Comparison of ENCODE assay signal across 8 cellular contexts in genomic region chr14:30558362-30558674, GRCh38. TPM values are rescaled to one million over a fixed set of nuclear protein-coding genes. Genes with fewer than 3 reads are reported as not detected.
DNase-seq lines count a peak whose midpoint lies in the region; ATAC-seq, FAIRE-seq and TF ChIP-seq lines count a peak whose summit lies in the region.

No MANE protein-coding gene starts in this region.

- peaks cover 14% of the 10 kb centered on the region for H3K4me1 ChIP-seq in Panc1 (ENCODE audit: control insufficient read depth, insufficient read depth, low read length)
- no peaks in the 10 kb centered on the region for H3K4me1 ChIP-seq in esophagus (ENCODE audit: control insufficient read depth in 2 of 2, insufficient read depth in 2 of 2, low read length in 1 of 2)
- no peaks in the 10 kb centered on the region for H3K4me1 ChIP-seq in trophoblast cell (ENCODE audit: control insufficient read depth in 1 of 2, insufficient read depth in 2 of 2, low read length in 2 of 2)

- no peak overlapping the region for H3K23ac ChIP-seq in trophoblast cell (ENCODE audit: low read length)

- peak overlapping the region; percentile 31 for H2BK5ac ChIP-seq in trophoblast cell (ENCODE audit: low read depth, low read length, poor library complexity)

- POLR2A ChIA-PET in Panc1 (lab: Charles Lee) = no interaction called here

- H3K79me1 ChIP-seq in trophoblast cell (ENCODE audit: low read length) = peaks cover 8% of the 10 kb centered on the region

- DNase-seq in Calu3 = no peak
- DNase-seq in Panc1 (ENCODE audit: low read depth, low spot score) = no peak
- no peak for DNase-seq in trophoblast cell
- no peak for DNase-seq in hypothalamus (lab: John Stamatoyannopoulos, UW)
- DNase-seq in AG20443 (ENCODE audit: low spot score) = no peak
- DNase-seq in HTR-8/SVneo (ENCODE audit: insufficient read length, low spot score) = no peak

- H3K4me2 ChIP-seq in trophoblast cell (ENCODE audit: low read length) = peak overlapping the region; percentile 76

- H3K27ac Mint-ChIP-seq in Calu3 (ENCODE audit: unreplicated experiment) = peak overlapping the region; percentile 87

- peak overlapping the region; percentile 58 for H4K12ac ChIP-seq in trophoblast cell (ENCODE audit: low read depth, low read length)

- H3K79me2 ChIP-seq in trophoblast cell (ENCODE audit: control insufficient read depth, insufficient read depth, low read length, poor library complexity) = peaks cover 10% of the 10 kb centered on the region

- H3K9me3 ChIP-seq in Panc1 (ENCODE audit: control insufficient read depth, insufficient read depth, low read depth, low read length) (no peaks in the 10 kb centered on the region), esophagus (ENCODE audit: control insufficient read depth in 2 of 2, insufficient read depth in 1 of 2, low read depth in 1 of 2, low read length in 1 of 2) (no peaks in the 10 kb centered on the region), trophoblast cell (ENCODE audit: insufficient read depth, low read depth, low read length) (no peaks in the 10 kb centered on the region)

- H3K4me3 Mint-ChIP-seq in Calu3 (ENCODE audit: low read depth, unreplicated experiment) = peak overlapping the region; percentile 98

- H3K27me3 ChIP-seq in Panc1 (ENCODE audit: control insufficient read depth, insufficient read depth, low read length) = no peaks in the 10 kb centered on the region
- H3K27me3 ChIP-seq in esophagus (ENCODE audit: control insufficient read depth in 1 of 2, insufficient read depth in 2 of 2, low read length in 2 of 2) = no peaks in the 10 kb centered on the region
- H3K27me3 ChIP-seq in trophoblast cell (ENCODE audit: insufficient read depth, low read length) = no peaks in the 10 kb centered on the region

- H4K8ac ChIP-seq in trophoblast cell (ENCODE audit: low read depth, low read length) = peak overlapping the region; percentile 60

- H3K36me3 Mint-ChIP-seq in Calu3 (ENCODE audit: insufficient read depth, unreplicated experiment) = peaks cover 20% of the 10 kb centered on the region

- H3K14ac ChIP-seq in trophoblast cell (ENCODE audit: low read length) = no peak overlapping the region

- no peak overlapping the region for H3K18ac ChIP-seq in trophoblast cell (ENCODE audit: low read length)

- in situ Hi-C loops in Panc1 (cut with HindIII; ENCODE audit: low pct_unique_long_range_greater_than_20kb, low sequenced_read_pairs) = no loop called here

- H2BK12ac ChIP-seq in trophoblast cell (ENCODE audit: low read length) = no peak overlapping the region

- peak overlapping the region; percentile 60 for H4K91ac ChIP-seq in trophoblast cell (ENCODE audit: low read depth, low read length)

- no peaks in the 10 kb centered on the region for H3K27me3 Mint-ChIP-seq in Calu3 (ENCODE audit: unreplicated experiment)

- H3K9me3 Mint-ChIP-seq in Calu3 (ENCODE audit: low read depth, unreplicated experiment) = no peaks in the 10 kb centered on the region

- H3K4me3 ChIP-seq in Panc1 (ENCODE audit: low read depth in 2 of 2, low read length in 2 of 2) (peak overlapping the region; percentile 87 to 91), esophagus (ENCODE audit: low read depth in 1 of 2, low read length in 2 of 2) (peak overlapping the region; percentile 94 to 97), trophoblast cell (ENCODE audit: low read depth, low read length) (no peak overlapping the region)

- no peak overlapping the region for H3K9ac ChIP-seq in trophoblast cell (ENCODE audit: low read length)

- TF ChIP-seq CTCF in Calu3 (IDR thresholded peaks at IDR 0.05; ENCODE audit: unreplicated experiment) (no peak), Panc1 (IDR thresholded peaks at IDR 0.05) (no peak)

- H3K4ac ChIP-seq in trophoblast cell (ENCODE audit: low read depth, low read length) = no peak overlapping the region

- intact Hi-C loops in Calu3 (cut with micrococcal nuclease; ENCODE audit: unreplicated experiment) = loop anchor here (5.0 kb wide), 1 partner anchor 49 kb away; no protein-coding TSS in a partner anchor
- intact Hi-C loops in Panc1 (cut with micrococcal nuclease; ENCODE audit: unreplicated experiment) = no loop called here

- no peak for FAIRE-seq in HTR-8/SVneo (lab: Jason Lieb, UNC)

- H2BK120ac ChIP-seq in trophoblast cell (ENCODE audit: insufficient read depth, low read length, poor library complexity) = no peak overlapping the region

- H3K36me3 ChIP-seq in Panc1 (ENCODE audit: control insufficient read depth, insufficient read depth, low read length) = peaks cover 3% of the 10 kb centered on the region; the same call in 1 of the 2 replicates
- H3K36me3 ChIP-seq in esophagus (ENCODE audit: control insufficient read depth in 2 of 2, insufficient read depth in 2 of 2, low read length in 1 of 2) = no peaks in the 10 kb centered on the region
- H3K36me3 ChIP-seq in trophoblast cell (ENCODE audit: control insufficient read depth in 1 of 2, insufficient read depth in 2 of 2, low read length in 2 of 2) = no peaks in the 10 kb centered on the region

- CTCF ChIA-PET in Calu3 (lab: Charles Lee) (interaction anchor here (0.6 kb wide), 1 partner anchor 754 kb away, joined by 3 read pairs; no protein-coding TSS in a partner anchor), Panc1 (lab: Charles Lee) (no interaction called here)

- peaks cover 25% of the 10 kb centered on the region for H3K4me1 Mint-ChIP-seq in Calu3 (ENCODE audit: low read depth, unreplicated experiment)

- WGBS in esophagus, 2 donors = 22 to 24% methylated on average over 6 of the region's 6 CpGs
- no CpG with 5 or more reads among the region's 6 CpGs for WGBS in trophoblast cell (ENCODE audit: extremely low coverage, insufficient coverage, insufficient read length)

- BruUV-seq in Calu3 (replicated peaks; lab: Mats Ljungman, UMichigan) (no TSS peak), Panc1 (replicated peaks; lab: Mats Ljungman, UMichigan) (TSS peak; percentile 97)

- no peak overlapping the region for H2AK5ac ChIP-seq in trophoblast cell (ENCODE audit: low read length)

- H3K27ac ChIP-seq in Panc1 (ENCODE audit: low read length) = peak overlapping the region; percentile 92
- H3K27ac ChIP-seq in esophagus (ENCODE audit: low read depth in 2 of 2, low read length in 1 of 2) = peak overlapping the region; percentile 90 to 92
- peak overlapping the region; percentile 27 for H3K27ac ChIP-seq in trophoblast cell (ENCODE audit: low read depth, low read length)

- ATAC-seq in Panc1 (no peak), GM18873 (IDR thresholded peaks at IDR 0.05; ENCODE audit: low FRiP score, unreplicated experiment) (no peak)

- H2AFZ ChIP-seq in trophoblast cell (ENCODE audit: insufficient read depth, low read length, poor library complexity) = peak overlapping the region; percentile 64

RNA-seq across cellular contexts. Expression of gene G2E3, which starts 0.6 kb away (rescaled TPM):
- total RNA-seq in Calu3 (2022) (27.7 and 31.3 TPM in 2 replicates), Panc1 (2021; ENCODE audit: unreplicated experiment) (27.5 TPM)
- polyA plus RNA-seq in Panc1 (2012; ENCODE audit: insufficient read length) = 8.8 TPM
- polyA plus RNA-seq in esophagus = 1 to 10 TPM; 3.2 to 3.4 TPM
- polyA plus RNA-seq in trophoblast cell (2013) = 18.0 and 21.1 TPM in 2 replicates

Comparison
In these comparisons a context has a peak if more than half of its experiments do, and no peak if none do; other contexts are left out.
1. H3K27ac ChIP-seq: peak in every context shown above with its lines; median percentile 92 in Panc1; 91 in esophagus; 27 in trophoblast cell.